ENCODE assay signal across 16 cellular contexts in the genomic region with DNA sequence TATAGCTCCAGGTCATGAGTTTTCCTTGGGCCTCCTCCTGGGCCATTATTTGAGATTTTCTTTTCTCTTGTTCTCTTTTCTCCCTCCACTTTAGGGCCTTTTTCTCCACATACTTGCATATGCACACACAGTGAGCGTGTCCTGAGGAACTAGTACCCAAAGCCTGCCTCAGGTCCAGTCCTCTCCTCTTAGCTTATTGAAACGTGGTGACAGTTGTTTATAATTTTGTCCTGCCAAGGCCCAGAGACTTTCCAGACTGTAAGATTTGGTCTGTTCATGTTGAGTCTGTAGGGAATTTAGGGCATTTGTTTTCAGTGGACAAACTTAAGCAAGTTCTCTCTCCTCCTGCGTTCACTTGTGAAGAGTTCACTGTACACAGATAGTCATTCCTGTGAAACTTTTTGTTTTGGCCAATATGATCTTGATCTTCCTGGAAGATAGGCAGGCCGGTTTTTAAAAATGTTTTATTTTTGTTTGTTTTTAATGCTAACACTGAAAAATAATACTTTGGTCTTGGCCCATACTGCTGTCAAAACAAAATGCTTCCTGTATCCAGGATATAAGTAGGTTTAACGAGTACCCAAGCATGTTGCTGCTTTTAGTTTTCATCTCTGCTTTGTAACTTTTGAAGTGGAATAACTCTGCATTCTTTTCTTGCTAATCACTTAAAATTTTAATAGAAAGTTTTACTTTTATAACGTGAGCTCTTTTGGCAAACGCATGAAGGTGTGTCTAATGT. TPM values are rescaled to one million over a fixed set of nuclear protein-coding genes. Genes with fewer than 3 reads are reported as not detected.
A peak's percentile ranks its signal among the peaks of the same experiment; 100 is the strongest.
DNase-seq lines count a peak whose midpoint lies in the region; ATAC-seq, FAIRE-seq and TF ChIP-seq lines count a peak whose summit lies in the region.
"Had no signal": no experiment of that assay in that cellular context is flagged by ENCODE, and none has a peak within 500 bp of the region (broad histone marks: within the 10 kb centered on the region; RNA-seq: fewer than 3 reads in every experiment).

No MANE protein-coding gene starts in this region.

- H3K4me3 Mint-ChIP-seq in stimulated activated naive CD8-positive, alpha-beta T cell treated with anti-CD3 and anti-CD28 coated beads, Interleukin-15, amount 100 ng/mL, for 72 hours = no peak overlapping the region
- H3K4me3 Mint-ChIP-seq: activated CD4-positive, alpha-beta T cell treated with anti-CD3 and anti-CD28 coated beads, Interleukin-2, amount 10 ng/mL, durations not matched to agents 7 days and 5 days; activated naive CD8-positive, alpha-beta T cell treated with anti-CD3 and anti-CD28 coated beads, Interleukin-2, amount 10 ng/mL, durations not matched to agents 7 days and 5 days had no signal

- no peaks in the 10 kb centered on the region for H3K27me3 ChIP-seq in thoracic aorta (replicated peaks; ENCODE audit: insufficient read depth)
- H3K27me3 ChIP-seq: BE2C, SJSA1 had no signal

- no peaks in the 10 kb centered on the region for H3K27me3 Mint-ChIP-seq in stimulated activated naive CD8-positive, alpha-beta T cell treated with anti-CD3 and anti-CD28 coated beads, Interleukin-15, amount 100 ng/mL, for 72 hours
- H3K27me3 Mint-ChIP-seq: activated CD4-positive, alpha-beta T cell treated with anti-CD3 and anti-CD28 coated beads, Interleukin-2, amount 10 ng/mL, durations not matched to agents 7 days and 5 days; activated naive CD8-positive, alpha-beta T cell treated with anti-CD3 and anti-CD28 coated beads, Interleukin-2, amount 10 ng/mL, durations not matched to agents 7 days and 5 days had no signal

- no peak overlapping the region for H3K27ac Mint-ChIP-seq in stimulated activated naive CD8-positive, alpha-beta T cell treated with anti-CD3 and anti-CD28 coated beads, Interleukin-15, amount 100 ng/mL, for 72 hours
- H3K27ac Mint-ChIP-seq: activated CD4-positive, alpha-beta T cell treated with anti-CD3 and anti-CD28 coated beads, Interleukin-2, amount 10 ng/mL, durations not matched to agents 7 days and 5 days; activated naive CD8-positive, alpha-beta T cell treated with anti-CD3 and anti-CD28 coated beads, Interleukin-2, amount 10 ng/mL, durations not matched to agents 7 days and 5 days had no signal

- DNase-seq in LHCN-M2 (ENCODE audit: low read depth) (peak; percentile 32), dermis blood vessel endothelial cell (peak; percentile 58), myocyte (ENCODE audit: low read depth) (peak; percentile 13), thoracic aorta (ENCODE audit: low spot score) (no peak), GM12891 (ENCODE audit: insufficient read length, low spot score) (no peak), CD1c-positive myeloid dendritic cell (ENCODE audit: extremely low spot score) (no peak)
- DNase-seq in stimulated activated naive CD8-positive, alpha-beta T cell treated with anti-CD3 and anti-CD28 coated beads, Interleukin-15, amount 100 ng/mL, for 72 hours = no peak
- DNase-seq: activated CD4-positive, alpha-beta T cell treated with anti-CD3 and anti-CD28 coated beads, Interleukin-2, amount 10 ng/mL, durations not matched to agents 7 days and 5 days; activated naive CD8-positive, alpha-beta T cell treated with anti-CD3 and anti-CD28 coated beads, Interleukin-2, amount 10 ng/mL, durations not matched to agents 7 days and 5 days; BE2C; DMS153; NCI-H1694 treated with DMSO at 0.1 percent for 48 hours; NCI-H446 treated with DMSO at 0.1 percent for 48 hours; T1000 had no signal

- H3K4me1 ChIP-seq in thoracic aorta (ENCODE audit: control insufficient read depth in 1 of 2, low read depth in 2 of 2) = peaks cover 19 to 65% of the 10 kb centered on the region in 2 donors
- H3K4me1 ChIP-seq: BE2C had no signal

- ATAC-seq in thoracic aorta (ENCODE audit: insufficient number of reproducible peaks, low FRiP score, low read depth) (no peak), GM19023 (IDR thresholded peaks at IDR 0.05; ENCODE audit: unreplicated experiment) (no peak)
- ATAC-seq in stimulated activated naive CD8-positive, alpha-beta T cell treated with anti-CD3 and anti-CD28 coated beads, Interleukin-15, amount 100 ng/mL, for 72 hours = no peak

- peaks cover 7% of the 10 kb centered on the region for H3K4me1 Mint-ChIP-seq in stimulated activated naive CD8-positive, alpha-beta T cell treated with anti-CD3 and anti-CD28 coated beads, Interleukin-15, amount 100 ng/mL, for 72 hours
- H3K4me1 Mint-ChIP-seq: activated CD4-positive, alpha-beta T cell treated with anti-CD3 and anti-CD28 coated beads, Interleukin-2, amount 10 ng/mL, durations not matched to agents 7 days and 5 days had no signal

- no peak for TF ChIP-seq CTCF in thoracic aorta (IDR thresholded peaks at IDR 0.05)

- no peak for TF ChIP-seq POLR2A in GM12891 (IDR thresholded peaks at IDR 0.05; ENCODE audit: low read depth, low read length)

- H3K36me3 ChIP-seq in thoracic aorta = no peaks in the 10 kb centered on the region
- H3K36me3 ChIP-seq: BE2C, SJSA1 had no signal

- peak overlapping the region; percentile 20 for H3K4me3 ChIP-seq in thoracic aorta
- H3K4me3 ChIP-seq: SJSA1 had no signal

- no peaks in the 10 kb centered on the region for H3K9me3 Mint-ChIP-seq in stimulated activated naive CD8-positive, alpha-beta T cell treated with anti-CD3 and anti-CD28 coated beads, Interleukin-15, amount 100 ng/mL, for 72 hours
- H3K9me3 Mint-ChIP-seq: activated CD4-positive, alpha-beta T cell treated with anti-CD3 and anti-CD28 coated beads, Interleukin-2, amount 10 ng/mL, durations not matched to agents 7 days and 5 days; activated naive CD8-positive, alpha-beta T cell treated with anti-CD3 and anti-CD28 coated beads, Interleukin-2, amount 10 ng/mL, durations not matched to agents 7 days and 5 days had no signal

- no peak for FAIRE-seq in GM12891 (lab: Jason Lieb, UNC)

- no peaks in the 10 kb centered on the region for H3K9me3 ChIP-seq in thoracic aorta
- H3K9me3 ChIP-seq: BE2C, SJSA1 had no signal

- peak overlapping the region; percentile 44 to 71 for H3K27ac ChIP-seq in thoracic aorta
- H3K27ac ChIP-seq: SJSA1 had no signal

TF ChIP-seq in GM12891, 5 proteins besides CTCF, POLR2A, EP300 and RAD21:
- TF ChIP-seq POLR2AphosphoS5 (IDR thresholded peaks at IDR 0.05; ENCODE audit: low read depth, low read length) (no peak), SPI1 (IDR thresholded peaks at IDR 0.05; ENCODE audit: low read depth, low read length) (no peak), TAF1 (IDR thresholded peaks at IDR 0.05; ENCODE audit: low read depth, low read length) (no peak), POU2F2 (IDR thresholded peaks at IDR 0.05; ENCODE audit: low read depth, low read length) (no peak), PAX5 (IDR thresholded peaks at IDR 0.05; ENCODE audit: insufficient read depth, low read length, severe bottlenecking) (no peak)

RNA-seq across cellular contexts. Expression of a gene that starts 20.7 kb away (rescaled TPM):
- total RNA-seq in LHCN-M2 (2014; rRNA removed) (2.8 and 4.4 TPM in 2 replicates), dermis blood vessel endothelial cell (60.1 and 68.8 TPM in 2 replicates), myocyte (6.0 and 13.9 TPM in 2 replicates), thoracic aorta (10 to 100 TPM; 18.5 to 22.8 TPM)
- polyA plus RNA-seq in LHCN-M2 (2012) = 1.7 TPM
- polyA plus RNA-seq in myocyte (2012) = 3.2 TPM
- 0.22 TPM for polyA plus RNA-seq in GM12891 (2012; ENCODE audit: low read depth, missing spikeins)

Comparison
In these comparisons a context has a peak if more than half of its experiments do, and no peak if none do; other contexts are left out.
1. DNase-seq: peak in LHCN-M2 (single experiment), dermis blood vessel endothelial cell (single experiment) and myocyte (single experiment); none in thoracic aorta (single experiment), GM12891 (single experiment), CD1c-positive myeloid dendritic cell (single experiment) and stimulated activated naive CD8-positive, alpha-beta T cell treated with anti-CD3 and anti-CD28 coated beads, Interleukin-15, amount 100 ng/mL, for 72 hours (0 of 2).